8 cellular contexts compared by ENCODE assay signal in the genomic region with DNA sequence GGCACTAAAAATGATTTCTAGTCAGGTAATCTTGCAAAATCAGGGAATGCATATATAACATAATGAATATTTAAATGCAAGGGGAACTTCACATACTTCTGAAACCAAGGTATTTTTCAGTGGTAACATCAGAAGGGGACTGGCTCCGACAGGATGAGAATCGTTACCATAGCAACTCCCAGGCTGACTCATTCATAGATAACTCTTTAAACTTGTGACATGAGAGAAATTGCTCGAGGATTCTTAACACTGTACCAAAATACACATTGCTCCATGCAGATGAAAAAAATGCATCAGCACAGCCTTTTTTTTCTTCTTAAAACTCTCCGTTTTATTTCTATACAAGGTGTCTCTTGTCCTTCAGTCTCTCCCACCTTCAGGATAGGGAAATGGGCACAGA.
A peak's percentile ranks its signal among the peaks of the same experiment; 100 is the strongest.
DNase-seq lines count a peak whose midpoint lies in the region; ATAC-seq and TF ChIP-seq lines count a peak whose summit lies in the region.

No MANE protein-coding gene starts in this region.

- H3K4me1 Mint-ChIP-seq in progenitor cell of endocrine pancreas (ENCODE audit: low read depth): no peaks in the 10 kb centered on the region

- no peak overlapping the region for H3K27ac ChIP-seq in lower lobe of right lung

- intact Hi-C loops in lower lobe of right lung (cut with DNase I): no loop called here

- no peak overlapping the region for H3K27ac Mint-ChIP-seq in progenitor cell of endocrine pancreas

- H3K4me1 ChIP-seq in lower lobe of right lung: no peaks in the 10 kb centered on the region

- H3K9me3 Mint-ChIP-seq in progenitor cell of endocrine pancreas (ENCODE audit: low read depth): no peaks in the 10 kb centered on the region

- in situ Hi-C loops in SK-MEL-5 (cut with HindIII; ENCODE audit: low pct_unique_long_range_greater_than_20kb, low sequenced_read_pairs): no loop called here

- DNase-seq in NCI-H748 (lab: John Stamatoyannopoulos, UW; ENCODE audit: unreplicated experiment) (peak; percentile 19), NCI-H748 treated with DMSO at 0.1 percent for 48 hours (lab: John Stamatoyannopoulos, UW) (no peak), SK-MEL-5 (ENCODE audit: low read depth, low spot score) (peak; percentile 10), renal cortical epithelial cell (ENCODE audit: low read depth) (peak; percentile 56), NAMALWA (ENCODE audit: low spot score) (no peak), lower lobe of right lung (no peak), progenitor cell of endocrine pancreas (ENCODE audit: low spot score, unreplicated experiment) (no peak)

- no peaks in the 10 kb centered on the region for H3K36me3 ChIP-seq in lower lobe of right lung

- TF ChIP-seq CTCF in lower lobe of right lung (IDR thresholded peaks at IDR 0.05) (no peak), progenitor cell of endocrine pancreas (IDR thresholded peaks at IDR 0.05; ENCODE audit: unreplicated experiment) (no peak)

- no peaks in the 10 kb centered on the region for H3K27me3 ChIP-seq in lower lobe of right lung (ENCODE audit: low read depth)

- H3K36me3 Mint-ChIP-seq in progenitor cell of endocrine pancreas (ENCODE audit: insufficient read depth): no peaks in the 10 kb centered on the region

- H3K4me3 Mint-ChIP-seq in progenitor cell of endocrine pancreas (ENCODE audit: low read depth): no peak overlapping the region

- no peaks in the 10 kb centered on the region for H3K27me3 Mint-ChIP-seq in progenitor cell of endocrine pancreas

- no peaks in the 10 kb centered on the region for H3K9me3 ChIP-seq in lower lobe of right lung

- ATAC-seq in HG02884 (IDR thresholded peaks at IDR 0.05; ENCODE audit: unreplicated experiment) (peak; percentile 99), lower lobe of right lung (no peak)

- H3K4me3 ChIP-seq in lower lobe of right lung: no peak overlapping the region

Comparison
In these comparisons a context has a peak if more than half of its experiments do, and no peak if none do; other contexts are left out.
1. DNase-seq: peak in NCI-H748 (single experiment), SK-MEL-5 (single experiment) and renal cortical epithelial cell (single experiment); none in NCI-H748 treated with DMSO at 0.1 percent for 48 hours (single experiment), NAMALWA (single experiment), lower lobe of right lung (single experiment) and progenitor cell of endocrine pancreas (single experiment).